In genomic region chr5:172776235-172776594, GRCh38 we compare ENCODE assay signal across 13 cellular contexts. TPM values are rescaled to one million over a fixed set of nuclear protein-coding genes. Genes with fewer than 3 reads are reported as not detected.
A peak's percentile ranks its signal among the peaks of the same experiment; 100 is the strongest.
DNase-seq lines count a peak whose midpoint lies in the region; ATAC-seq, FAIRE-seq and TF ChIP-seq lines count a peak whose summit lies in the region.
"Had no signal": no experiment of that assay in that cellular context is flagged by ENCODE, and none has a peak within 500 bp of the region (broad histone marks: within the 10 kb centered on the region; RNA-seq: fewer than 3 reads in every experiment).

No MANE protein-coding gene starts in this region.

- intact Hi-C loops in CD4-positive, alpha-beta T cell (cut with DNase I, micrococcal nuclease), result loop anchor here (5.0 to 10.0 kb wide), 4 partner anchors 36 to 591 kb away; partner anchors contain the start of genes CREBRF (in 1 of the 2) and STK10 (in 1 of the 2)
- intact Hi-C loops in gastrocnemius medialis (cut with DNase I; ENCODE audit: low total_unique reads) (loop anchor here (10.0 kb wide), 2 partner anchors 689 to 899 kb away; no protein-coding TSS in a partner anchor), pancreas (cut with DNase I) (loop anchor here in 2 of 3 donors (10.0 kb wide), 2 partner anchors 69 to 129 kb away; no protein-coding TSS in a partner anchor)

- ATAC-seq in CD4-positive, alpha-beta T cell (ENCODE audit: poor library complexity), result no peak
- ATAC-seq in gastrocnemius medialis, result no peak
- no peak for ATAC-seq in GM19035 (IDR thresholded peaks at IDR 0.05; ENCODE audit: unreplicated experiment)
- no peak for ATAC-seq in pancreas

- H4K20me1 ChIP-seq in fibroblast of lung (ENCODE audit: control insufficient read depth, extremely low read depth, insufficient read depth, low read length), result no peaks in the 10 kb centered on the region

- no peaks in the 10 kb centered on the region for H3K9me3 Mint-ChIP-seq in CD4-positive, alpha-beta T cell
- H3K9me3 Mint-ChIP-seq: activated T-helper 1 cell treated with anti-CD3 and anti-CD28 coated beads, Interleukin-12 subunit alpha, Interleukin-12 subunit beta, Interleukin-2, Interleukin-4 antibody, amounts not matched to agents 30 ng/mL and 10 ng/mL and 1 ng/mL, durations not matched to agents 14 hours and 24 hours and 36 hours; neural crest cell had no signal

- DNase-seq in CD4-positive, alpha-beta T cell, result no peak
- DNase-seq in SW480 (ENCODE audit: low spot score) (peak; percentile 23), fibroblast of lung (ENCODE audit: low read depth in 2 of 2) (no peak), gastrocnemius medialis (no peak), pancreas (no peak), NCI-H1048 (lab: John Stamatoyannopoulos, UW) (no peak), H7 (no peak)
- DNase-seq: NCI-H1417 treated with DMSO at 0.1 percent for 48 hours, SJCRH30 had no signal

- H3K79me2 ChIP-seq in fibroblast of lung (ENCODE audit: control insufficient read depth, insufficient read depth, low read length), result no peaks in the 10 kb centered on the region

- no peaks in the 10 kb centered on the region for H3K27me3 ChIP-seq in CD4-positive, alpha-beta T cell (ENCODE audit: control insufficient read depth, insufficient read depth, low read length)
- H3K27me3 ChIP-seq in fibroblast of lung (ENCODE audit: control insufficient read depth, insufficient read depth, low read length) (no peaks in the 10 kb centered on the region), gastrocnemius medialis (no peaks in the 10 kb centered on the region), pancreas (no peaks in the 10 kb centered on the region), H7 (ENCODE audit: control insufficient read depth, insufficient read depth, low read length) (peaks cover 3% of the 10 kb centered on the region; the same call in 1 of the 2 replicates)
- H3K27me3 ChIP-seq: cardiac muscle cell, SJCRH30 had no signal

- H2AFZ ChIP-seq in fibroblast of lung (ENCODE audit: low read length), result no peak overlapping the region

- in situ Hi-C loops in gastrocnemius medialis (cut with MboI; ENCODE audit: low sequenced_read_pairs in 4 of 4), result loop anchor here in 2 of 4 donors (10.0 kb wide), 2 partner anchors 61 to 99 kb away; no protein-coding TSS in a partner anchor

- TF ChIP-seq POLR2A in gastrocnemius medialis (IDR thresholded peaks at IDR 0.05), result no peak

- peaks cover 36% of the 10 kb centered on the region for H3K4me1 ChIP-seq in fibroblast of lung (ENCODE audit: control insufficient read depth, extremely low read depth, insufficient read depth, low read length)
- H3K4me1 ChIP-seq in gastrocnemius medialis, result peaks cover 39 to 68% of the 10 kb centered on the region in 2 donors
- H3K4me1 ChIP-seq in pancreas, result peaks cover 12 to 21% (median 20%) of the 10 kb centered on the region in 3 donors

- POLR2A ChIA-PET in CD4-positive, alpha-beta T cell (lab: Charles Lee), result interaction anchor here (2.8 kb wide), 1 partner anchor 11 kb away, joined by 9 read pairs; no protein-coding TSS in a partner anchor

- H3K9me3 ChIP-seq in CD4-positive, alpha-beta T cell (ENCODE audit: control insufficient read depth, low read length), result no peaks in the 10 kb centered on the region
- H3K9me3 ChIP-seq in fibroblast of lung (ENCODE audit: control insufficient read depth, insufficient read depth, low read depth, low read length) (no peaks in the 10 kb centered on the region), gastrocnemius medialis (no peaks in the 10 kb centered on the region), pancreas (no peaks in the 10 kb centered on the region)
- H3K9me3 ChIP-seq: SJCRH30 had no signal

- FAIRE-seq in pancreas (lab: Jason Lieb, UNC), result no peak

- H3K4me2 ChIP-seq in fibroblast of lung (ENCODE audit: extremely low read depth, insufficient read depth, low read length), result no peak overlapping the region

- H3K36me3 ChIP-seq in fibroblast of lung (ENCODE audit: control insufficient read depth, insufficient read depth, low read length) (no peaks in the 10 kb centered on the region), gastrocnemius medialis (no peaks in the 10 kb centered on the region), pancreas (no peaks in the 10 kb centered on the region), H7 (replicated peaks; ENCODE audit: control insufficient read depth, insufficient read depth, low read length) (no peaks in the 10 kb centered on the region)
- H3K36me3 ChIP-seq: cardiac muscle cell, SJCRH30 had no signal

- peaks cover 61% of the 10 kb centered on the region for H3K4me1 Mint-ChIP-seq in CD4-positive, alpha-beta T cell (ENCODE audit: low read depth)

- no peak overlapping the region for H3K27ac ChIP-seq in CD4-positive, alpha-beta T cell (ENCODE audit: low read depth, low read length)
- H3K27ac ChIP-seq in fibroblast of lung (ENCODE audit: insufficient read depth, low read length) (peak overlapping the region; percentile 23), gastrocnemius medialis (peak overlapping the region; percentile 96 to 99 (median 96)), pancreas (peak overlapping the region in 2 of 4 donors; percentile 84 to 88)
- H3K27ac ChIP-seq: cardiac muscle cell, SJCRH30 had no signal

- peak overlapping the region; percentile 95 for H3K27ac Mint-ChIP-seq in CD4-positive, alpha-beta T cell

- H3K27me3 Mint-ChIP-seq in CD4-positive, alpha-beta T cell, result peaks cover 6% of the 10 kb centered on the region

- H3K36me3 Mint-ChIP-seq in CD4-positive, alpha-beta T cell (ENCODE audit: low read depth), result peaks cover 15% of the 10 kb centered on the region

- CTCF ChIA-PET in CD4-positive, alpha-beta T cell (lab: Charles Lee), result interaction anchor here (0.6 kb wide), 1 partner anchor 11 kb away, joined by 3 read pairs; no protein-coding TSS in a partner anchor

- WGBS in pancreas, 2 donors, result 75% methylated on average over 2 of the region's 2 CpGs

- no peak overlapping the region for H3K4me3 Mint-ChIP-seq in CD4-positive, alpha-beta T cell
- H3K4me3 Mint-ChIP-seq: activated T-helper 1 cell treated with anti-CD3 and anti-CD28 coated beads, Interleukin-12 subunit alpha, Interleukin-12 subunit beta, Interleukin-2, Interleukin-4 antibody, amounts not matched to agents 30 ng/mL and 10 ng/mL and 1 ng/mL, durations not matched to agents 14 hours and 24 hours and 36 hours; neural crest cell had no signal

- H3K9ac ChIP-seq in fibroblast of lung (ENCODE audit: insufficient read depth, low read length), result no peak overlapping the region

- no peak for TF ChIP-seq CTCF in CD4-positive, alpha-beta T cell (IDR thresholded peaks at IDR 0.05)
- no peak for TF ChIP-seq CTCF in fibroblast of lung (conservative IDR thresholded peaks at IDR 0.05 in 1 of 2, IDR thresholded peaks at IDR 0.05 in 1 of 2; ENCODE audit: low read depth in 1 of 2, low read length in 2 of 2)
- no peak for TF ChIP-seq CTCF in gastrocnemius medialis (IDR thresholded peaks at IDR 0.05 in 4 of 5, conservative IDR thresholded peaks at IDR 0.05 in 1 of 5)
- TF ChIP-seq CTCF in pancreas (IDR thresholded peaks at IDR 0.05), result no peak

- H3K4me3 ChIP-seq in fibroblast of lung (replicated peaks in 1 of 4; ENCODE audit: control extremely low read depth in 1 of 4, insufficient read depth in 1 of 4, low read depth in 3 of 4, low read length in 4 of 4), result no peak overlapping the region
- no peak overlapping the region for H3K4me3 ChIP-seq in gastrocnemius medialis
- H3K4me3 ChIP-seq in pancreas, result no peak overlapping the region
- no peak overlapping the region for H3K4me3 ChIP-seq in H7 (ENCODE audit: insufficient read depth, low read depth, low read length)
- H3K4me3 ChIP-seq: cardiac muscle cell, SJCRH30 had no signal

RNA-seq across cellular contexts. Expression of gene DUSP1, which starts 5.2 kb away (rescaled TPM):
- 100 to 1,000 TPM; 761 to 768 TPM for total RNA-seq in CD4-positive, alpha-beta T cell
- 56.5 and 148 TPM in 2 replicates for total RNA-seq in fibroblast of lung
- polyA plus RNA-seq in fibroblast of lung, result 121 and 291 TPM in 2 replicates
- polyA plus RNA-seq in fibroblast of lung (2012), result 89.4 and 192 TPM in 2 replicates
- 200 and 307 TPM in 2 replicates for polyA minus RNA-seq in fibroblast of lung (ENCODE audit: low replicate concordance)
- total RNA-seq in gastrocnemius medialis, result 1,000 to 10,000 TPM in 1 of 4 donors, 100 to 1,000 TPM in 3; 345 to 1,004 (median 793) TPM
- 100 to 1,000 TPM in 1 of 6 donors, 10 to 100 TPM in 5; 18.6 to 198 (median 55.5) TPM for total RNA-seq in pancreas
- 10 to 100 TPM; 46.3 to 75.1 TPM for polyA plus RNA-seq in pancreas
- 11.5 and 15.4 TPM in 2 replicates for total RNA-seq in H7 (2014; rRNA removed; shearing (Covaris generic))

RNA-seq across cellular contexts. Expression of gene ERGIC1, which starts 57.8 kb away (rescaled TPM):
- 10 to 100 TPM; 51.0 to 52.4 TPM for total RNA-seq in CD4-positive, alpha-beta T cell
- total RNA-seq in fibroblast of lung, result 70.9 and 113 TPM in 2 replicates
- 168 and 171 TPM in 2 replicates for polyA plus RNA-seq in fibroblast of lung
- polyA plus RNA-seq in fibroblast of lung (2012), result 173 and 195 TPM in 2 replicates
- 269 and 362 TPM in 2 replicates for polyA minus RNA-seq in fibroblast of lung (ENCODE audit: low replicate concordance)
- 100 to 1,000 TPM in 1 of 4 donors, 10 to 100 TPM in 3; 54.4 to 108 (median 88.0) TPM for total RNA-seq in gastrocnemius medialis
- 100 to 1,000 TPM in 1 of 6 donors, 10 to 100 TPM in 5; 58.3 to 101 (median 76.7) TPM for total RNA-seq in pancreas
- polyA plus RNA-seq in pancreas, result 10 to 100 TPM; 54.8 to 60.3 TPM
- 97.7 and 102 TPM in 2 replicates for total RNA-seq in H7 (2014; rRNA removed; shearing (Covaris generic))
